Comparison of ENCODE assay signal across 7 cellular contexts in the genomic region with DNA sequence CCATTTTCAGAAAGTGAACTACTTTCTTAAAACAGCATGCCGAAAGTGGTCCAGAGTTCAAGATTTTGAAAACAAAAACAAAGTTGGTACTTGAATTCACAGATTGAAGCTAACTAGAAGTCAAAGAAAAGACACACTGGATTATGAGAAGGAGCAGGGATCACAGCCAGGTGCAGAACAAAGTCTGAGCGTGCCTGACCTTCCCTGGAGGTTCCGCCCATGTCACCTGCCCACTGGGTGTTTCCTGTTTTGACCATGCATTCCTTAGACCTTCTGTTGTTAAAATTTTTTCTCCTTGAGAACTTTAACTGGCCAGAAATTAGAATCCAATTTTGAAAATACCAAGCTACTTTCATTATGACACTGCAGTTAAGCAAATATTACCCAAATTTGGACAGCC. TPM values are rescaled to one million over a fixed set of nuclear protein-coding genes. Genes with fewer than 3 reads are reported as not detected.
"Had no signal": no experiment of that assay in that cellular context is flagged by ENCODE, and none has a peak within 500 bp of the region (broad histone marks: within the 10 kb centered on the region; RNA-seq: fewer than 3 reads in every experiment).

No MANE protein-coding gene starts in this region.

RNA-seq across cellular contexts. Expression of a gene that starts 34.2 kb away (rescaled TPM):
- total RNA-seq: OCI-LY7, PC-3, Right ventricle myocardium inferior, Right ventricle myocardium superior, RPMI7951, SJCRH30, SK-MEL-5 had no signal

RNA-seq across cellular contexts. Expression of a gene that starts 56.5 kb away (rescaled TPM):
- total RNA-seq: OCI-LY7, Right ventricle myocardium inferior, Right ventricle myocardium superior, RPMI7951, SJCRH30, SK-MEL-5 had no signal
